Comparison of ENCODE assay signal across 17 cellular contexts in the genomic region with DNA sequence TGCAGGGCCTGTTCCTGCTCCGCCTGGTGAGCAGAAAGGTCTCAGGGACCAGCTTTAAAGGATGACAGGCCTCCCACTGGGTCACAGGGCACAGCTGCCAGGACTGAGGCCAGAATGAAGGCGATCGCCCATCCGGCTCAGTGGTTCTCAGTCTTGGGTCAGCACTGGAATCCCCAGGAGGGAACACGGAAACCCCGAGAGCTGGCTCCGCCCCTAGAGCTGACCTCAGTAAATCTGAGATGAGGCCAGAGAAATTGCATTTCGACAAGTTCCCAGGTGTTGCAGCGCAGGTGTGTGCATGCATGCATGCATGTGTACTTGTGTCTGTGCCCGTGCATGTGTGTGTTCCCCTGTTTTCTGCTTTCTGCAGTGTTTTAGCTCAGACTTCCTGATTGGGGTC. TPM values are rescaled to one million over a fixed set of nuclear protein-coding genes. Genes with fewer than 3 reads are reported as not detected.
"Had no signal": no experiment of that assay in that cellular context is flagged by ENCODE, and none has a peak within 500 bp of the region (broad histone marks: within the 10 kb centered on the region; RNA-seq: fewer than 3 reads in every experiment).

No MANE protein-coding gene starts in this region.

- H3K9me3 ChIP-seq: ascending aorta, colonic mucosa, lower lobe of right lung, tibial nerve had no signal

- H3K4me3 ChIP-seq: ascending aorta, colonic mucosa, lower lobe of right lung, tibial nerve had no signal

- DNase-seq: activated CD4-positive, alpha-beta T cell treated with anti-CD3 and anti-CD28 coated beads, Interleukin-2, amount 10 ng/mL, durations not matched to agents 24 days and 14 days; activated CD8-positive, alpha-beta T cell treated with anti-CD3 and anti-CD28 coated beads for 36 hours; activated effector memory CD4-positive, alpha-beta T cell treated with anti-CD3 and anti-CD28 coated beads, Interleukin-2, amount 50 U/mL, for 16 hours; activated naive CD4-positive, alpha-beta T cell treated with anti-CD3 and anti-CD28 coated beads, Interleukin-2, amount 50 U/mL, for 16 hours; activated T-cell treated with anti-CD3 and anti-CD28 coated beads, Interleukin-2, amount 50 U/mL, for 72 hours; colonic mucosa; erythroblast; foreskin melanocyte; lower lobe of right lung; natural killer cell; stimulated activated CD4-positive, alpha-beta T cell treated with anti-CD3 and anti-CD28 coated beads, Interleukin-2, amount 100 ng/mL, for 24 hours; stimulated activated naive CD4-positive, alpha-beta T cell treated with Interleukin-2 at 50 U/mL for 16 hours; T1000 had no signal

- H3K27ac ChIP-seq: ascending aorta, colonic mucosa, lower lobe of right lung, tibial nerve had no signal

- ATAC-seq: activated CD8-positive, alpha-beta T cell treated with anti-CD3 and anti-CD28 coated beads for 36 hours; activated T-cell treated with anti-CD3 and anti-CD28 coated beads, Interleukin-2, amount 50 U/mL, for 72 hours; lower lobe of right lung; natural killer cell; right cardiac atrium had no signal

- H3K4me1 ChIP-seq: ascending aorta, colonic mucosa, lower lobe of right lung had no signal

- H3K36me3 ChIP-seq: ascending aorta, colonic mucosa, lower lobe of right lung, tibial nerve had no signal

- H3K27me3 ChIP-seq: ascending aorta, colonic mucosa, tibial nerve had no signal

RNA-seq across cellular contexts. Expression of a gene that starts 47.2 kb away (rescaled TPM):
- total RNA-seq: activated CD4-positive, alpha-beta T cell treated with anti-CD3 and anti-CD28 coated beads, Interleukin-2, amount 10 ng/mL, durations not matched to agents 24 days and 14 days; activated CD8-positive, alpha-beta T cell treated with anti-CD3 and anti-CD28 coated beads for 36 hours; activated T-cell treated with anti-CD3 and anti-CD28 coated beads, Interleukin-2, amount 50 U/mL, for 72 hours; T-helper 1 cell treated with Interleukin-12 subunit alpha and Interleukin-12 subunit beta and Interleukin-4 antibody, amounts not matched to agents 30 ng/mL and 1 ng/mL, for 36 hours had no signal
